Comparison of ENCODE assay signal across 16 cellular contexts in genomic region chr6:29510202-29510601, GRCh38. TPM values are rescaled to one million over a fixed set of nuclear protein-coding genes. Genes with fewer than 3 reads are reported as not detected.
DNase-seq lines count a peak whose midpoint lies in the region; ATAC-seq and TF ChIP-seq lines count a peak whose summit lies in the region.
"Had no signal": no experiment of that assay in that cellular context is flagged by ENCODE, and none has a peak within 500 bp of the region (broad histone marks: within the 10 kb centered on the region; RNA-seq: fewer than 3 reads in every experiment).

No MANE protein-coding gene starts in this region.

- H3K9me3 ChIP-seq in SK-N-SH: no peaks in the 10 kb centered on the region
- no peaks in the 10 kb centered on the region for H3K9me3 ChIP-seq in T-helper 17 cell (ENCODE audit: control insufficient read depth, low read length, poor library complexity, severe bottlenecking)
- H3K9me3 ChIP-seq: gastroesophageal sphincter, pancreas had no signal

- H3K4me3 ChIP-seq in SK-N-SH (ENCODE audit: low read depth in 2 of 2, low read length in 1 of 2) (no peak overlapping the region), coronary artery (no peak overlapping the region)
- H3K4me3 ChIP-seq: gastroesophageal sphincter, pancreas, smooth muscle cell had no signal

- no peak for ATAC-seq in T-helper 17 cell
- ATAC-seq: gastroesophageal sphincter, pancreas had no signal

- H3K27ac Mint-ChIP-seq in T-helper 17 cell: no peak overlapping the region
- H3K27ac Mint-ChIP-seq: activated CD4-positive, alpha-beta memory T cell treated with anti-CD3 and anti-CD28 coated beads for 36 hours; HFFc6; stimulated activated naive CD8-positive, alpha-beta T cell treated with anti-CD3 and anti-CD28 coated beads, Interleukin-15, Interleukin-2, amounts not matched to agents 100 ng/mL and 50 ng/mL, for 24 hours had no signal

- POLR2A ChIA-PET in SK-N-SH (lab: Yijun Ruan, JAX): no interaction called here

- no peak overlapping the region for H3K4me2 ChIP-seq in SK-N-SH
- H3K4me2 ChIP-seq: smooth muscle cell had no signal

- no peaks in the 10 kb centered on the region for H3K36me3 ChIP-seq in SK-N-SH (replicated peaks in 1 of 2; ENCODE audit: control insufficient read depth in 1 of 2, insufficient read depth in 2 of 2, low read length in 1 of 2)
- H3K36me3 ChIP-seq: gastroesophageal sphincter, pancreas had no signal

- CTCF ChIA-PET in SK-N-SH (lab: Yijun Ruan, JAX): interaction anchor here (1.5 kb wide), 1 partner anchor 22 kb away, joined by 4 read pairs; no protein-coding TSS in a partner anchor

- H3K27ac ChIP-seq in SK-N-SH (ENCODE audit: low read depth in 2 of 2, low read length in 1 of 2) (no peak overlapping the region), coronary artery (no peak overlapping the region)
- H3K27ac ChIP-seq: C4-2B, gastroesophageal sphincter, pancreas had no signal

- H3K4me1 ChIP-seq in SK-N-SH (ENCODE audit: control insufficient read depth in 1 of 2, insufficient read depth in 2 of 2, low read depth in 1 of 2, low read length in 1 of 2): no peaks in the 10 kb centered on the region
- H3K4me1 ChIP-seq: gastroesophageal sphincter, pancreas had no signal

- no peaks in the 10 kb centered on the region for H3K79me2 ChIP-seq in SK-N-SH (ENCODE audit: insufficient read depth)

- H3K27me3 ChIP-seq in SK-N-SH (ENCODE audit: insufficient read depth): peaks cover 51% of the 10 kb centered on the region
- H3K27me3 ChIP-seq: gastroesophageal sphincter, pancreas had no signal

- H2AFZ ChIP-seq in SK-N-SH (ENCODE audit: low read depth): no peak overlapping the region

- H3K9ac ChIP-seq in SK-N-SH: no peak overlapping the region

- peaks cover 30% of the 10 kb centered on the region for H3K27me3 Mint-ChIP-seq in T-helper 17 cell

- no peak overlapping the region for H3K4me3 Mint-ChIP-seq in T-helper 17 cell
- H3K4me3 Mint-ChIP-seq: activated CD4-positive, alpha-beta memory T cell treated with anti-CD3 and anti-CD28 coated beads for 36 hours; HFFc6; stimulated activated naive CD8-positive, alpha-beta T cell treated with anti-CD3 and anti-CD28 coated beads, Interleukin-15, Interleukin-2, amounts not matched to agents 100 ng/mL and 50 ng/mL, for 24 hours had no signal

- TF ChIP-seq RAD21 in SK-N-SH (IDR thresholded peaks at IDR 0.05; ENCODE audit: low read length): no peak

- no peaks in the 10 kb centered on the region for H4K20me1 ChIP-seq in SK-N-SH (ENCODE audit: insufficient read depth)

- no peak for TF ChIP-seq EP300 in SK-N-SH (IDR thresholded peaks at IDR 0.05; ENCODE audit: borderline replicate concordance in 1 of 2, low read depth in 1 of 2, low read length in 1 of 2)

- H3K4me1 Mint-ChIP-seq in T-helper 17 cell: peaks cover 8% of the 10 kb centered on the region

- no peaks in the 10 kb centered on the region for H3K9me2 ChIP-seq in SK-N-SH

- peak; percentile 42 for DNase-seq in ELF-1 (ENCODE audit: low read depth, low spot score)
- peak; percentile 17 for DNase-seq in HT1080 (ENCODE audit: low read depth)
- DNase-seq in SK-N-SH: no peak
- DNase-seq in lung microvascular endothelial cell (ENCODE audit: low read depth in 2 of 2): peak; percentile 21 to 44
- no peak for DNase-seq in MV-4-11 (lab: John Stamatoyannopoulos, UW)
- DNase-seq in coronary artery (ENCODE audit: low spot score): no peak
- DNase-seq in T-helper 17 cell: no peak
- DNase-seq: activated CD4-positive, alpha-beta memory T cell treated with anti-CD3 and anti-CD28 coated beads for 36 hours; amniotic stem cell; HFFc6; NCI-H1930; pancreas had no signal

- no peaks in the 10 kb centered on the region for H3F3A ChIP-seq in SK-N-SH (replicated peaks; ENCODE audit: insufficient read depth)

- peak; percentile 24; the same call in 1 of the 2 replicates for TF ChIP-seq CTCF in SK-N-SH (IDR thresholded peaks at IDR 0.05)
- no peak for TF ChIP-seq CTCF in coronary artery (IDR thresholded peaks at IDR 0.05)

- peaks cover 6% of the 10 kb centered on the region for H3K36me3 Mint-ChIP-seq in T-helper 17 cell (ENCODE audit: low read depth)
- H3K36me3 Mint-ChIP-seq: activated CD4-positive, alpha-beta memory T cell treated with anti-CD3 and anti-CD28 coated beads for 36 hours had no signal

- 2% methylated on average over 4 of the region's 4 CpGs for WGBS in SK-N-SH (ENCODE audit: low lambda C conversion rate)

TF ChIP-seq in SK-N-SH, 30 proteins besides CTCF, POLR2A, EP300 and RAD21:
- TF ChIP-seq YY1 (IDR thresholded peaks at IDR 0.05; ENCODE audit: low read depth) (no peak), SIN3A (IDR thresholded peaks at IDR 0.05; ENCODE audit: borderline replicate concordance, low read depth, low read length) (no peak), CHD2 (IDR thresholded peaks at IDR 0.05; ENCODE audit: low read length, partially characterized antibody) (no peak)

RNA-seq across cellular contexts. Expression of gene MAS1L, which starts 22.4 kb away (rescaled TPM):
- not detected in 2 replicates for total RNA-seq in HT1080 (2014; rRNA removed; shearing (Covaris generic))
- 0.13 TPM in 1 of 2 replicates, not detected in the other for polyA plus RNA-seq in HT1080 (2015; cell fraction: cytosol; rRNA removed)
- not detected in 2 replicates for polyA plus RNA-seq in HT1080 (2015; cell fraction: nucleus; rRNA removed)
- polyA plus RNA-seq in SK-N-SH (2012; rRNA removed): not detected in 2 replicates
- polyA plus RNA-seq in SK-N-SH (2012; cell fraction: cytosol; rRNA removed): not detected in 2 replicates
- not detected in 2 replicates for polyA plus RNA-seq in SK-N-SH (2012; cell fraction: nucleus; rRNA removed)
- not detected in 2 replicates for total RNA-seq in lung microvascular endothelial cell
- not detected for total RNA-seq in T-helper 17 cell
- total RNA-seq: activated CD4-positive, alpha-beta memory T cell treated with anti-CD3 and anti-CD28 coated beads for 36 hours; gastroesophageal sphincter; HFFc6; pancreas; smooth muscle cell had no signal
- polyA plus RNA-seq: pancreas, smooth muscle cell had no signal

RNA-seq across cellular contexts. Expression of gene UBD, which starts 49.3 kb away (rescaled TPM):
- total RNA-seq in HT1080 (2014; rRNA removed; shearing (Covaris generic)): not detected in 2 replicates
- polyA plus RNA-seq in HT1080 (2015; cell fraction: cytosol; rRNA removed): 0.17 TPM in 1 of 2 replicates, not detected in the other
- polyA plus RNA-seq in HT1080 (2015; cell fraction: nucleus; rRNA removed): 1.1 TPM in 1 of 2 replicates, not detected in the other
- polyA plus RNA-seq in SK-N-SH (2012; rRNA removed): not detected in 2 replicates
- polyA plus RNA-seq in SK-N-SH (2012; cell fraction: cytosol; rRNA removed): not detected in 2 replicates
- polyA plus RNA-seq in SK-N-SH (2012; cell fraction: nucleus; rRNA removed): not detected in 2 replicates
- total RNA-seq in lung microvascular endothelial cell (29.2 and 39.0 TPM in 2 replicates), T-helper 17 cell (not detected)
- total RNA-seq: HFFc6, smooth muscle cell had no signal

RNA-seq across cellular contexts. Expression of gene OR2H1, which starts 53.2 kb away (rescaled TPM):
- not detected in 2 replicates for total RNA-seq in HT1080 (2014; rRNA removed; shearing (Covaris generic))
- not detected in 2 replicates for polyA plus RNA-seq in HT1080 (2015; cell fraction: cytosol; rRNA removed)
- polyA plus RNA-seq in HT1080 (2015; cell fraction: nucleus; rRNA removed): not detected in 2 replicates
- polyA plus RNA-seq in SK-N-SH (2012; rRNA removed): not detected in 2 replicates
- polyA plus RNA-seq in SK-N-SH (2012; cell fraction: cytosol; rRNA removed): not detected in 2 replicates
- not detected in 2 replicates for polyA plus RNA-seq in SK-N-SH (2012; cell fraction: nucleus; rRNA removed)
- not detected in 2 replicates for total RNA-seq in lung microvascular endothelial cell
- total RNA-seq in T-helper 17 cell: not detected
- total RNA-seq: activated CD4-positive, alpha-beta memory T cell treated with anti-CD3 and anti-CD28 coated beads for 36 hours; gastroesophageal sphincter; HFFc6; pancreas; smooth muscle cell had no signal
- polyA plus RNA-seq: pancreas, smooth muscle cell had no signal

RNA-seq across cellular contexts. Expression of gene OR11A1, which starts 53.3 kb away (rescaled TPM):
- total RNA-seq in HT1080 (2014; rRNA removed; shearing (Covaris generic)): not detected in 2 replicates
- polyA plus RNA-seq in HT1080 (2015; cell fraction: cytosol; rRNA removed): not detected in 2 replicates
- not detected in 2 replicates for polyA plus RNA-seq in HT1080 (2015; cell fraction: nucleus; rRNA removed)
- not detected in 2 replicates for polyA plus RNA-seq in SK-N-SH (2012; rRNA removed)
- not detected in 2 replicates for polyA plus RNA-seq in SK-N-SH (2012; cell fraction: cytosol; rRNA removed)
- polyA plus RNA-seq in SK-N-SH (2012; cell fraction: nucleus; rRNA removed): not detected in 2 replicates
- total RNA-seq in lung microvascular endothelial cell (not detected in 2 replicates), T-helper 17 cell (not detected)
- total RNA-seq: activated CD4-positive, alpha-beta memory T cell treated with anti-CD3 and anti-CD28 coated beads for 36 hours; gastroesophageal sphincter; HFFc6; pancreas; smooth muscle cell had no signal
- polyA plus RNA-seq: pancreas, smooth muscle cell had no signal

Comparison
In these comparisons a context has a peak if more than half of its experiments do, and no peak if none do; other contexts are left out.
1. DNase-seq: peak in ELF-1 (single experiment), HT1080 (single experiment) and lung microvascular endothelial cell (2 of 2); none in SK-N-SH (single experiment), MV-4-11 (single experiment), coronary artery (single experiment) and T-helper 17 cell (0 of 3).
2. RNA of gene UBD, which starts 49.3 kb away (total RNA-seq): 29.2 to 39.0 TPM in lung microvascular endothelial cell; not detected in HT1080 and not detected in T-helper 17 cell; every median in the first group is over 10 times any median in the second.